ENCODE assay signal across 2 cellular contexts in the genomic region with DNA sequence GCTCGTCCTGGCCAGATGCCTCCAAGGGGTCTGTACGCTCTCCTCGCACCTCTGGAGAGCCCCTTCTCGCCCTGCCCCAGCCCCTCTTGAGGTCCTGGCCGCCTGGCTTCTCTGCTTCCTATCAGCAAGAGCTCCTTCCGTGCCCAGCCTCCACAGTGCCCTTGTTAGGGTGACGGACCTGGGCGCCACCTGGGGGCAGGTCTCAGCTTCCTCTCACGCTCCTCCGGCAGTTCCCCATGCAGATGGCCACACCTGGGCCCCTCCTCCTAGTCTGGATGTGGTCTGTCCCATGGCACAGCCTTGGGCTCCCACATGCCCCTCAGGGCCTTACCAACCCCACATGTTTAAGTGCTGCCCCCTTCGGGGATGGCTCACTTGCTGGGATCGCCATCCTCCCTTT. TPM values are rescaled to one million over a fixed set of nuclear protein-coding genes. Genes with fewer than 3 reads are reported as not detected.
"Had no signal": no experiment of that assay in that cellular context is flagged by ENCODE, and none has a peak within 500 bp of the region (broad histone marks: within the 10 kb centered on the region; RNA-seq: fewer than 3 reads in every experiment).

No MANE protein-coding gene starts in this region.

RNA-seq across cellular contexts. Expression of gene GGTLC3, which starts 16.4 kb away (rescaled TPM):
- total RNA-seq: G401, GM12878 had no signal
- polyA plus RNA-seq: GM12878 had no signal
